In the genomic region with DNA sequence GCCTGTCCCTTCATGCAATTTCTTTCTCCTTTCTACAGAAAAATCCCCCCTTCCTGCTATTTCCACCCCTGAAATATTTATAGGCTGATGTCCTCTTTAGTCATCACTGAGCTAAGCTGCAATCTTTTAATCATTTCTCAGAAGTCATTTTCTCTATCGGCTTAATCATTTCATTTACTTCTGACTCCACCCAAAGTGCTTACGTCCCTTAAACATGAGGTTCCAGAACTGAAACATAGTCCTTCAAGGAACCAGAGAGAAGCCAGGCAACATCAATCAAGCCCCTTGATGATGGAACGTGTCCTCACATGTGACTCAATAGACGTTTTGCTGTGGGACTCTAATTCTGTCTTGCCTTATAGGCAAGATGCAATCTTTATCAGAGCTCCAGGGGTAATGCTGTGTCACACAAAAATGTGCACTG, we compare ENCODE assay signal across 13 cellular contexts.
DNase-seq lines count a peak whose midpoint lies in the region; ATAC-seq and TF ChIP-seq lines count a peak whose summit lies in the region.
"Had no signal": no experiment of that assay in that cellular context is flagged by ENCODE, and none has a peak within 500 bp of the region (broad histone marks: within the 10 kb centered on the region; RNA-seq: fewer than 3 reads in every experiment).

No MANE protein-coding gene starts in this region.

- no peak for TF ChIP-seq CTCF in smooth muscle cell (IDR thresholded peaks at IDR 0.05; ENCODE audit: borderline replicate concordance, insufficient read depth, poor library complexity, severe bottlenecking)
- no peak for TF ChIP-seq CTCF in heart right ventricle (IDR thresholded peaks at IDR 0.05)

- no peak overlapping the region for H3K27ac Mint-ChIP-seq in activated T-cell treated with anti-CD3 and anti-CD28 coated beads, Interleukin-2, amount 50 U/mL, for 72 hours
- H3K27ac Mint-ChIP-seq: progenitor cell of endocrine pancreas had no signal

- H3K27me3 ChIP-seq in esophagus (ENCODE audit: control insufficient read depth in 1 of 2, insufficient read depth in 2 of 2, low read length in 2 of 2) (no peaks in the 10 kb centered on the region), smooth muscle cell (ENCODE audit: low read depth) (no peaks in the 10 kb centered on the region), heart right ventricle (no peaks in the 10 kb centered on the region)

- peaks cover 8% of the 10 kb centered on the region for H3F3A ChIP-seq in smooth muscle cell (ENCODE audit: low read depth)

- peak overlapping the region; percentile 68 for H3K9ac ChIP-seq in smooth muscle cell (ENCODE audit: low read depth)

- H4K20me1 ChIP-seq in smooth muscle cell (ENCODE audit: low read depth), result no peaks in the 10 kb centered on the region

- no peaks in the 10 kb centered on the region for H3K36me3 Mint-ChIP-seq in activated T-cell treated with anti-CD3 and anti-CD28 coated beads, Interleukin-2, amount 50 U/mL, for 72 hours (ENCODE audit: insufficient read depth in 2 of 2)

- H3K9me3 Mint-ChIP-seq in activated T-cell treated with anti-CD3 and anti-CD28 coated beads, Interleukin-2, amount 50 U/mL, for 72 hours, result no peaks in the 10 kb centered on the region

- 26 to 41% methylated on average over 4 of the region's 4 CpGs for WGBS in esophagus, 2 donors
- 33% methylated on average over 4 of the region's 4 CpGs for WGBS in smooth muscle cell (ENCODE audit: low lambda C conversion rate)
- WGBS in heart right ventricle, 2 donors, result 70 to 72% methylated on average over 4 of the region's 4 CpGs

- no peak overlapping the region for H2AFZ ChIP-seq in smooth muscle cell (ENCODE audit: low read depth)

- no peak for DNase-seq in activated T-cell treated with anti-CD3 and anti-CD28 coated beads, Interleukin-2, amount 50 U/mL, for 72 hours
- DNase-seq in activated T-cell treated with anti-CD3 and anti-CD28 coated beads, Interleukin-2, amount 50 U/mL, for 1 hour, result no peak
- peak; percentile 98 for DNase-seq in RKO (ENCODE audit: low spot score)
- no peak for DNase-seq in smooth muscle cell (lab: John Stamatoyannopoulos, UW; ENCODE audit: unreplicated experiment)
- DNase-seq in heart right ventricle, result no peak
- DNase-seq in cerebellar nuclear complex (lab: John Stamatoyannopoulos, UW), result no peak
- DNase-seq: activated gamma-delta T cell, AML-193, hippocampal formation, NCI-H510A had no signal

- H3K4me1 Mint-ChIP-seq in activated T-cell treated with anti-CD3 and anti-CD28 coated beads, Interleukin-2, amount 50 U/mL, for 72 hours (ENCODE audit: low read depth), result peaks cover 15% of the 10 kb centered on the region

- peaks cover 12% of the 10 kb centered on the region for H3K27me3 Mint-ChIP-seq in activated T-cell treated with anti-CD3 and anti-CD28 coated beads, Interleukin-2, amount 50 U/mL, for 72 hours (ENCODE audit: low read depth)
- H3K27me3 Mint-ChIP-seq: progenitor cell of endocrine pancreas had no signal

- ATAC-seq in activated T-cell treated with anti-CD3 and anti-CD28 coated beads, Interleukin-2, amount 50 U/mL, for 72 hours (replicated peaks in 1 of 2), result peak; percentile 68 to 71
- ATAC-seq in heart right ventricle (no peak), HG03139 (IDR thresholded peaks at IDR 0.05; ENCODE audit: unreplicated experiment) (no peak)

- H3K9me3 ChIP-seq in esophagus (ENCODE audit: control insufficient read depth in 2 of 2, insufficient read depth in 1 of 2, low read depth in 1 of 2, low read length in 1 of 2) (no peaks in the 10 kb centered on the region), smooth muscle cell (replicated peaks; ENCODE audit: low read depth) (no peaks in the 10 kb centered on the region), heart right ventricle (no peaks in the 10 kb centered on the region)

- H3K4me3 ChIP-seq in esophagus (ENCODE audit: low read depth in 1 of 2, low read length in 2 of 2), result no peak overlapping the region
- H3K4me3 ChIP-seq in smooth muscle cell, result no peak overlapping the region
- no peak overlapping the region for H3K4me3 ChIP-seq in heart right ventricle

- H3K4me1 ChIP-seq in esophagus (ENCODE audit: control insufficient read depth in 2 of 2, insufficient read depth in 2 of 2, low read length in 1 of 2) (peaks cover 0 to 4% of the 10 kb centered on the region in 2 donors), smooth muscle cell (ENCODE audit: low read depth) (peaks cover 14% of the 10 kb centered on the region), heart right ventricle (peaks cover 0 to 27% (median 0%) of the 10 kb centered on the region in 9 donors)

- no peaks in the 10 kb centered on the region for H3K79me2 ChIP-seq in smooth muscle cell (ENCODE audit: low read depth)

- H3K36me3 ChIP-seq in esophagus (ENCODE audit: control insufficient read depth in 2 of 2, insufficient read depth in 2 of 2, low read length in 1 of 2) (no peaks in the 10 kb centered on the region), smooth muscle cell (ENCODE audit: low read depth) (no peaks in the 10 kb centered on the region), heart right ventricle (no peaks in the 10 kb centered on the region)

- peak overlapping the region; percentile 68 to 88 for H3K27ac ChIP-seq in esophagus (ENCODE audit: low read depth in 2 of 2, low read length in 1 of 2)
- H3K27ac ChIP-seq in smooth muscle cell (ENCODE audit: low read depth), result peak overlapping the region; percentile 94
- H3K27ac ChIP-seq in heart right ventricle, result peak overlapping the region in 1 of 10 donors; percentile 38

- H3K4me2 ChIP-seq in smooth muscle cell, result peak overlapping the region; percentile 35

- no peak overlapping the region for H3K4me3 Mint-ChIP-seq in activated T-cell treated with anti-CD3 and anti-CD28 coated beads, Interleukin-2, amount 50 U/mL, for 72 hours

- intact Hi-C loops in heart right ventricle (cut with DNase I), result no loop called here

Comparison
In these comparisons a context has a peak if more than half of its experiments do, and no peak if none do; other contexts are left out.
1. ATAC-seq: peak in activated T-cell treated with anti-CD3 and anti-CD28 coated beads, Interleukin-2, amount 50 U/mL, for 72 hours (2 of 2); none in heart right ventricle (0 of 8) and HG03139 (single experiment).